15 cellular contexts compared by ENCODE assay signal in the genomic region with DNA sequence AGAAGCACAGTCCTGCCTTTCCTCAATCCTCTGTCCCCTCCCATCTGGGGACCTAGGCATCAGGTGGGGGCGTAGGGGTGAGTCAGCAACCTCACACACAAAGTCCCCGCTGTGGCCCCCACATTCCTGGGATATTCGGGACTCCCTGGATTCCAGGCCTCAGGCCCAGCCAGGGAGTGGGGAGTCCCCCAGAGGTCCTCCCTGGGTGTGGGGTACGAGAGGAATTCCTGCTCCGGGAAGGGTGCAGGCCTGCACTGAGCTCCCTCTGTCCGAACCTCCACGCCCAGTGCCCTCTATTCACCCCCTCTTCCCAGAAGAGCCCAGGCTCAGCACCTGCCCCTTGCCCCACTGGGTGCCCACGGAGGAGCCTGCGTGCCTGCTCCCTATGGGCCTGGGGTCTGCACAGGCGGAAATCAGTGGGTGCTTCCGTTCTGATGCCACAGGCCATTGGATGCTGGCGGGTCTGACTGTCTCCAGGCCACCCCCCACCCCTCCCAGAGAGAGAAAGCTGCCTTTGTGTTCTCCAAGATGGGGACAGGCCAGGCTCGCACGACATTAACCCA. TPM values are rescaled to one million over a fixed set of nuclear protein-coding genes. Genes with fewer than 3 reads are reported as not detected.
DNase-seq lines count a peak whose midpoint lies in the region; ATAC-seq and TF ChIP-seq lines count a peak whose summit lies in the region.
"Had no signal": no experiment of that assay in that cellular context is flagged by ENCODE, and none has a peak within 500 bp of the region (broad histone marks: within the 10 kb centered on the region; RNA-seq: fewer than 3 reads in every experiment).

No MANE protein-coding gene starts in this region.

- no peak overlapping the region for H3K27ac ChIP-seq in GM23248
- no peak overlapping the region for H3K27ac ChIP-seq in SJCRH30
- no peak overlapping the region for H3K27ac ChIP-seq in WERI-Rb-1
- H3K27ac ChIP-seq: pancreas had no signal

- TF ChIP-seq CTCF in WERI-Rb-1 (IDR thresholded peaks at IDR 0.05; ENCODE audit: low read depth, low read length) = no peak

- H3K36me3 ChIP-seq in GM23248 (ENCODE audit: low read depth) = no peaks in the 10 kb centered on the region
- no peaks in the 10 kb centered on the region for H3K36me3 ChIP-seq in SJCRH30
- H3K36me3 ChIP-seq in WERI-Rb-1 = no peaks in the 10 kb centered on the region
- H3K36me3 ChIP-seq: pancreas had no signal

- ATAC-seq in GM18858 (IDR thresholded peaks at IDR 0.05; ENCODE audit: unreplicated experiment) = no peak
- ATAC-seq: left colon; pancreas; stimulated activated effector memory CD8-positive, alpha-beta T cell treated with anti-CD3 and anti-CD28 coated beads, Interleukin-12 subunit alpha, Interleukin-12 subunit beta, amount 100 ng/mL, for 72 hours had no signal

- peak overlapping the region; percentile 27 for H3K4me2 ChIP-seq in GM23248 (ENCODE audit: unreplicated experiment)

- peak; percentile 37 for DNase-seq in GM23248
- DNase-seq in anterior cingulate cortex (lab: John Stamatoyannopoulos, UW) = peak in 47 of 58 donors; percentile 6 to 79 (median 58)
- peak; percentile 20 for DNase-seq in iris pigment epithelial cell (ENCODE audit: low read depth)
- DNase-seq in putamen (ENCODE audit: low spot score) = peak; percentile 84
- DNase-seq in SJCRH30 = no peak
- no peak for DNase-seq in WERI-Rb-1
- DNase-seq in mucosa of gallbladder (ENCODE audit: low spot score) = no peak
- DNase-seq: AML-193, dermis blood vessel endothelial cell, DMS79 treated with DMSO at 0.1 percent for 48 hours, left colon, pancreas had no signal

- in situ Hi-C loops in GM23248 (cut with MboI) = no loop called here

- H4K20me1 ChIP-seq in GM23248 (ENCODE audit: insufficient read depth) = no peaks in the 10 kb centered on the region

- 58 to 64% methylated on average over 10 to 12 of the region's 14 CpGs for WGBS in GM23248 (ENCODE audit: low coverage in 1 of 2, low lambda C conversion rate in 2 of 2, missing lambda C conversion rate in 2 of 2), 2 experiments

- no peaks in the 10 kb centered on the region for H3K9me3 ChIP-seq in GM23248 (ENCODE audit: low read depth)
- no peaks in the 10 kb centered on the region for H3K9me3 ChIP-seq in SJCRH30 (replicated peaks)
- no peaks in the 10 kb centered on the region for H3K9me3 ChIP-seq in WERI-Rb-1 (ENCODE audit: severe bottlenecking)
- H3K9me3 ChIP-seq: pancreas had no signal

- H3K79me2 ChIP-seq in GM23248 (ENCODE audit: insufficient read depth) = no peaks in the 10 kb centered on the region

- H3F3A ChIP-seq in GM23248 (ENCODE audit: insufficient read depth) = 0 out of 2 replicates have a peak, but pooled peaks cover 10% of the 10 kb centered on the region

- no peak overlapping the region for H3K9ac ChIP-seq in GM23248

- H3K4me3 ChIP-seq in GM23248 (no peak overlapping the region), SJCRH30 (no peak overlapping the region), WERI-Rb-1 (ENCODE audit: low read depth, low read length) (no peak overlapping the region)
- H3K4me3 ChIP-seq: pancreas had no signal

- no peaks in the 10 kb centered on the region for H3K9me2 ChIP-seq in GM23248 (ENCODE audit: insufficient read depth)

- H3K27me3 ChIP-seq in GM23248 (replicated peaks; ENCODE audit: insufficient read depth) (peaks cover 25% of the 10 kb centered on the region), SJCRH30 (peaks cover 19% of the 10 kb centered on the region), WERI-Rb-1 (ENCODE audit: insufficient read depth, low read depth, severe bottlenecking) (no peaks in the 10 kb centered on the region)
- H3K27me3 ChIP-seq: pancreas had no signal

- H3K4me1 ChIP-seq in GM23248 (ENCODE audit: insufficient read depth) = peaks cover 15% of the 10 kb centered on the region
- H3K4me1 ChIP-seq in SJCRH30 = no peaks in the 10 kb centered on the region
- H3K4me1 ChIP-seq: pancreas had no signal

- no peak overlapping the region for H2AFZ ChIP-seq in GM23248

RNA-seq across cellular contexts. Expression of a gene that starts 3.4 kb away (rescaled TPM):
- 1.0 and 1.7 TPM in 2 replicates for total RNA-seq in GM23248 (2014; rRNA removed; shearing (Covaris generic))
- 0.14 and 0.27 TPM in 2 replicates for polyA plus RNA-seq in GM23248 (2016; fragmentation: Nextera tagmentation; extraction: Ambion mirVana)
- 3.1 and 3.2 TPM in 2 replicates for total RNA-seq in SJCRH30 (2014; rRNA removed; shearing (Covaris generic))
- 20.6 TPM for total RNA-seq in mucosa of gallbladder

RNA-seq across cellular contexts. Expression of a gene that starts 16.8 kb away (rescaled TPM):
- total RNA-seq in GM23248 (2014; rRNA removed; shearing (Covaris generic)) = 24.0 and 36.0 TPM in 2 replicates
- 25.6 and 29.7 TPM in 2 replicates for polyA plus RNA-seq in GM23248 (2016; fragmentation: Nextera tagmentation; extraction: Ambion mirVana)
- total RNA-seq in SJCRH30 (2014; rRNA removed; shearing (Covaris generic)) = 46.8 and 56.2 TPM in 2 replicates
- total RNA-seq in mucosa of gallbladder = 54.4 TPM

RNA-seq across cellular contexts. Expression of a gene that starts 24.3 kb away (rescaled TPM):
- total RNA-seq in GM23248 (2014; rRNA removed; shearing (Covaris generic)) = not detected in 2 replicates
- polyA plus RNA-seq in GM23248 (2016; fragmentation: Nextera tagmentation; extraction: Ambion mirVana) = not detected in 2 replicates
- 0.10 and 0.12 TPM in 2 replicates for total RNA-seq in SJCRH30 (2014; rRNA removed; shearing (Covaris generic))
- 0.52 TPM for total RNA-seq in mucosa of gallbladder
- total RNA-seq: SK-MEL-5 had no signal

RNA-seq across cellular contexts. Expression of a gene that starts 33.8 kb away (rescaled TPM):
- 100 and 118 TPM in 2 replicates for total RNA-seq in GM23248 (2014; rRNA removed; shearing (Covaris generic))
- 125 and 139 TPM in 2 replicates for polyA plus RNA-seq in GM23248 (2016; fragmentation: Nextera tagmentation; extraction: Ambion mirVana)
- total RNA-seq in SJCRH30 (2014; rRNA removed; shearing (Covaris generic)) = 9.4 and 16.6 TPM in 2 replicates
- 46.3 TPM for total RNA-seq in mucosa of gallbladder

RNA-seq across cellular contexts. Expression of a gene that starts 39.8 kb away (rescaled TPM):
- 11.7 and 14.4 TPM in 2 replicates for total RNA-seq in GM23248 (2014; rRNA removed; shearing (Covaris generic))
- 19.3 and 22.2 TPM in 2 replicates for polyA plus RNA-seq in GM23248 (2016; fragmentation: Nextera tagmentation; extraction: Ambion mirVana)
- 10.3 and 13.1 TPM in 2 replicates for total RNA-seq in SJCRH30 (2014; rRNA removed; shearing (Covaris generic))
- 17.9 TPM for total RNA-seq in mucosa of gallbladder

Comparison
In these comparisons a context has a peak if more than half of its experiments do, and no peak if none do; other contexts are left out.
1. DNase-seq: peak in GM23248 (single experiment), anterior cingulate cortex (47 of 58), iris pigment epithelial cell (single experiment) and putamen (single experiment); none in SJCRH30 (0 of 2), WERI-Rb-1 (single experiment) and mucosa of gallbladder (single experiment).